Comparison of ENCODE assay signal across 1 cellular context in the genomic region with DNA sequence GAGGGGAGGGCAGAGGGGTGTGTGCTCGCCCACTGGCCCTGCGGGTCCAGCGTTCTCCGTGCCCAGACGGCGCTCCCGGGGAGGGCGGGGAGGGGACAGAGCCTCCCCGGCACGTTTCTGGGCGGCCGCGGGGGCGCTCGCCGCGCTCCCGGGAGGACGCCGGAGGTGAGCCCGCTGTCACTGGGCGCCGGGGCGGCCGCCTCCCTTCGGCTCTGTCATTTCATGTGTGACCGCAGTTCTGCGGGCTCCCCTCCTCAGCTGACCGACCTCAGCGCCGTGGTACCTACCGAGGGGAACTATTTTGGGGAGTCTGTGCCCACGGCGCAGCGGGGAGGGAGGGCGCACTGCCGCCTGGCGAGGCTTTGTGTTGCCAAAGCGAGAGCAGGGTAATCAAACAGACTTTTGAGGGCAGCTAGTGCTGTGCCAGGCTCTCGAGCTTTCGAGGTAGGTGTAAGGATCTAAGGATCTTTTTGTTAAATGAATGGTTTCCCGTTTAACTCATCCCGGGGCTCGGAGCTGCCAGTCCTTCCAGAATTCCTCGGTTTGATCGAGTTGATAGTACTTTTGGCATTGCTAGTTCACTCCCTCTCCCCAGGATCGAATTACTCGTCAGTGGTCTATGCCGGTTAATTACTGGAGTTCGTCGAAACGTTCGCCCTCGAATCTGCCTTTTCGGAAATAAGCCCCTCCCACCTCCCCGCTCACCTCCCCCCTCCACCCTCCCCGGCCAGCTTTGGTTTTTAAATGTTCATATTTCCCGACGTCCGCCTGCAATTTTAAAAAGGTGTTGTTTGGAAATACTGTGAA.
A peak's percentile ranks its signal among the peaks of the same experiment; 100 is the strongest.
TF ChIP-seq lines count a peak whose summit lies in the region.

No MANE protein-coding gene starts in this region.

TF ChIP-seq in HepG2, 621 proteins besides CTCF, POLR2A, EP300 and RAD21 (continued from another document and continues in another):
- TF ChIP-seq, protein P1, sequence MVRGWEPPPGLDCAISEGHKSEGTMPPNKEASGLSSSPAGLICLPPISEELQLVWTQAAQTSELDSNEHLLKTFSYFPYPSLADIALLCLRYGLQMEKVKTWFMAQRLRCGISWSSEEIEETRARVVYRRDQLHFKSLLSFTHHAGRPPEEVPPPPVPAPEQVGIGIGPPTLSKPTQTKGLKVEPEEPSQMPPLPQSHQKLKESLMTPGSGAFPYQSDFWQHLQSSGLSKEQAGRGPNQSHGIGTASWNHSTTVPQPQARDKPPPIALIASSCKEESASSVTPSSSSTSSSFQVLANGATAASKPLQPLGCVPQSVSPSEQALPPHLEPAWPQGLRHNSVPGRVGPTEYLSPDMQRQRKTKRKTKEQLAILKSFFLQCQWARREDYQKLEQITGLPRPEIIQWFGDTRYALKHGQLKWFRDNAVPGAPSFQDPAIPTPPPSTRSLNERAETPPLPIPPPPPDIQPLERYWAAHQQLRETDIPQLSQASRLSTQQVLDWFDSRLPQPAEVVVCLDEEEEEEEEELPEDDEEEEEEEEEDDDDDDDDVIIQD (CRISPR knock-in tag; IDR thresholded peaks at IDR 0.05; ENCODE audit: low read depth): no peak
- TF ChIP-seq RELA (CRISPR knock-in tag; IDR thresholded peaks at IDR 0.05): no peak
- no peak for TF ChIP-seq PHB2 (IDR thresholded peaks at IDR 0.05; ENCODE audit: partially characterized antibody)
- 0 out of 2 replicates have a peak, but pooled peaks have one; percentile 20 for TF ChIP-seq ZNF367 (CRISPR knock-in tag; IDR thresholded peaks at IDR 0.05; ENCODE audit: borderline replicate concordance)
- no peak for TF ChIP-seq SRSF9 (IDR thresholded peaks at IDR 0.05; ENCODE audit: borderline replicate concordance, insufficient read depth, low read depth, low read length, poor library complexity, severe bottlenecking)
- TF ChIP-seq ZNF235 (CRISPR knock-in tag; IDR thresholded peaks at IDR 0.05; ENCODE audit: borderline replicate concordance): no peak
- TF ChIP-seq, protein P2, sequence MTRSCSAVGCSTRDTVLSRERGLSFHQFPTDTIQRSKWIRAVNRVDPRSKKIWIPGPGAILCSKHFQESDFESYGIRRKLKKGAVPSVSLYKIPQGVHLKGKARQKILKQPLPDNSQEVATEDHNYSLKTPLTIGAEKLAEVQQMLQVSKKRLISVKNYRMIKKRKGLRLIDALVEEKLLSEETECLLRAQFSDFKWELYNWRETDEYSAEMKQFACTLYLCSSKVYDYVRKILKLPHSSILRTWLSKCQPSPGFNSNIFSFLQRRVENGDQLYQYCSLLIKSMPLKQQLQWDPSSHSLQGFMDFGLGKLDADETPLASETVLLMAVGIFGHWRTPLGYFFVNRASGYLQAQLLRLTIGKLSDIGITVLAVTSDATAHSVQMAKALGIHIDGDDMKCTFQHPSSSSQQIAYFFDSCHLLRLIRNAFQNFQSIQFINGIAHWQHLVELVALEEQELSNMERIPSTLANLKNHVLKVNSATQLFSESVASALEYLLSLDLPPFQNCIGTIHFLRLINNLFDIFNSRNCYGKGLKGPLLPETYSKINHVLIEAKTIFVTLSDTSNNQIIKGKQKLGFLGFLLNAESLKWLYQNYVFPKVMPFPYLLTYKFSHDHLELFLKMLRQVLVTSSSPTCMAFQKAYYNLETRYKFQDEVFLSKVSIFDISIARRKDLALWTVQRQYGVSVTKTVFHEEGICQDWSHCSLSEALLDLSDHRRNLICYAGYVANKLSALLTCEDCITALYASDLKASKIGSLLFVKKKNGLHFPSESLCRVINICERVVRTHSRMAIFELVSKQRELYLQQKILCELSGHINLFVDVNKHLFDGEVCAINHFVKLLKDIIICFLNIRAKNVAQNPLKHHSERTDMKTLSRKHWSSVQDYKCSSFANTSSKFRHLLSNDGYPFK (CRISPR knock-in tag; IDR thresholded peaks at IDR 0.05; ENCODE audit: borderline replicate concordance): no peak
- TF ChIP-seq NR2F2 (IDR thresholded peaks at IDR 0.05; ENCODE audit: borderline replicate concordance, low read depth): no peak
- TF ChIP-seq ZNF496 (CRISPR knock-in tag; IDR thresholded peaks at IDR 0.05; ENCODE audit: insufficient replicate concordance): no peak
- TF ChIP-seq, protein P3, sequence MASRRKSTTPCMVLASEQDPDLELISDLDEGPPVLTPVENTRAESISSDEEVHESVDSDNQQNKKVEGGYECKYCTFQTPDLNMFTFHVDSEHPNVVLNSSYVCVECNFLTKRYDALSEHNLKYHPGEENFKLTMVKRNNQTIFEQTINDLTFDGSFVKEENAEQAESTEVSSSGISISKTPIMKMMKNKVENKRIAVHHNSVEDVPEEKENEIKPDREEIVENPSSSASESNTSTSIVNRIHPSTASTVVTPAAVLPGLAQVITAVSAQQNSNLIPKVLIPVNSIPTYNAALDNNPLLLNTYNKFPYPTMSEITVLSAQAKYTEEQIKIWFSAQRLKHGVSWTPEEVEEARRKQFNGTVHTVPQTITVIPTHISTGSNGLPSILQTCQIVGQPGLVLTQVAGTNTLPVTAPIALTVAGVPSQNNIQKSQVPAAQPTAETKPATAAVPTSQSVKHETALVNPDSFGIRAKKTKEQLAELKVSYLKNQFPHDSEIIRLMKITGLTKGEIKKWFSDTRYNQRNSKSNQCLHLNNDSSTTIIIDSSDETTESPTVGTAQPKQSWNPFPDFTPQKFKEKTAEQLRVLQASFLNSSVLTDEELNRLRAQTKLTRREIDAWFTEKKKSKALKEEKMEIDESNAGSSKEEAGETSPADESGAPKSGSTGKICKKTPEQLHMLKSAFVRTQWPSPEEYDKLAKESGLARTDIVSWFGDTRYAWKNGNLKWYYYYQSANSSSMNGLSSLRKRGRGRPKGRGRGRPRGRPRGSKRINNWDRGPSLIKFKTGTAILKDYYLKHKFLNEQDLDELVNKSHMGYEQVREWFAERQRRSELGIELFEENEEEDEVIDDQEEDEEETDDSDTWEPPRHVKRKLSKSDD (CRISPR knock-in tag; IDR thresholded peaks at IDR 0.05; ENCODE audit: low read depth): no peak
- TF ChIP-seq, protein P4, sequence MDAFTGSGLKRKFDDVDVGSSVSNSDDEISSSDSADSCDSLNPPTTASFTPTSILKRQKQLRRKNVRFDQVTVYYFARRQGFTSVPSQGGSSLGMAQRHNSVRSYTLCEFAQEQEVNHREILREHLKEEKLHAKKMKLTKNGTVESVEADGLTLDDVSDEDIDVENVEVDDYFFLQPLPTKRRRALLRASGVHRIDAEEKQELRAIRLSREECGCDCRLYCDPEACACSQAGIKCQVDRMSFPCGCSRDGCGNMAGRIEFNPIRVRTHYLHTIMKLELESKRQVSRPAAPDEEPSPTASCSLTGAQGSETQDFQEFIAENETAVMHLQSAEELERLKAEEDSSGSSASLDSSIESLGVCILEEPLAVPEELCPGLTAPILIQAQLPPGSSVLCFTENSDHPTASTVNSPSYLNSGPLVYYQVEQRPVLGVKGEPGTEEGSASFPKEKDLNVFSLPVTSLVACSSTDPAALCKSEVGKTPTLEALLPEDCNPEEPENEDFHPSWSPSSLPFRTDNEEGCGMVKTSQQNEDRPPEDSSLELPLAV (CRISPR knock-in tag; conservative IDR thresholded peaks at IDR 0.05; ENCODE audit: low read depth): no peak
- no peak for TF ChIP-seq ATF4 (CRISPR knock-in tag; IDR thresholded peaks at IDR 0.05)
- TF ChIP-seq HOXD1 (CRISPR knock-in tag; IDR thresholded peaks at IDR 0.05): no peak
- no peak for TF ChIP-seq NFE2L1 (CRISPR knock-in tag; IDR thresholded peaks at IDR 0.05; ENCODE audit: borderline replicate concordance)
- TF ChIP-seq ZNF609 (CRISPR knock-in tag; IDR thresholded peaks at IDR 0.05; ENCODE audit: borderline replicate concordance): 0 out of 2 replicates have a peak, but pooled peaks have one; percentile 27
- no peak for TF ChIP-seq TSC22D2 (CRISPR knock-in tag; IDR thresholded peaks at IDR 0.05; ENCODE audit: borderline replicate concordance)
- TF ChIP-seq ZNF574 (CRISPR knock-in tag; IDR thresholded peaks at IDR 0.05): peak; percentile 28; the same call in 1 of the 2 replicates
- TF ChIP-seq MED8 (CRISPR knock-in tag; IDR thresholded peaks at IDR 0.05; ENCODE audit: insufficient replicate concordance): no peak
- TF ChIP-seq RFX1 (IDR thresholded peaks at IDR 0.05): no peak
- no peak for TF ChIP-seq CBX1 (IDR thresholded peaks at IDR 0.05; ENCODE audit: low read depth)
- TF ChIP-seq ZNF362 (CRISPR knock-in tag; IDR thresholded peaks at IDR 0.05; ENCODE audit: borderline replicate concordance): no peak
- TF ChIP-seq THYN1 (CRISPR knock-in tag; IDR thresholded peaks at IDR 0.05; ENCODE audit: borderline replicate concordance, low read depth): no peak
- no peak for TF ChIP-seq EED (CRISPR knock-in tag; IDR thresholded peaks at IDR 0.05)
- TF ChIP-seq POGZ (CRISPR knock-in tag; IDR thresholded peaks at IDR 0.05): no peak; the same call in 1 of the 2 replicates
- no peak for TF ChIP-seq HOXA7 (CRISPR knock-in tag; IDR thresholded peaks at IDR 0.05)
- TF ChIP-seq ZBTB1 (CRISPR knock-in tag; IDR thresholded peaks at IDR 0.05; ENCODE audit: borderline replicate concordance): no peak
- no peak for TF ChIP-seq ARID2 (CRISPR knock-in tag; IDR thresholded peaks at IDR 0.05; ENCODE audit: borderline replicate concordance)
